In genomic region chr17:17820457-17821158, GRCh38 we compare ENCODE assay signal across 11 cellular contexts. TPM values are rescaled to one million over a fixed set of nuclear protein-coding genes. Genes with fewer than 3 reads are reported as not detected.
DNase-seq lines count a peak whose midpoint lies in the region; ATAC-seq and TF ChIP-seq lines count a peak whose summit lies in the region.
"Had no signal": no experiment of that assay in that cellular context is flagged by ENCODE, and none has a peak within 500 bp of the region (broad histone marks: within the 10 kb centered on the region; RNA-seq: fewer than 3 reads in every experiment).

No MANE protein-coding gene starts in this region.

- H3K9me3 ChIP-seq in duodenal mucosa (ENCODE audit: control insufficient read depth in 1 of 2, low read length in 2 of 2) (no peaks in the 10 kb centered on the region), prostate gland (no peaks in the 10 kb centered on the region), ovary (no peaks in the 10 kb centered on the region)

- CTCF ChIA-PET in RWPE1 (lab: Yijun Ruan, JAX) = interaction anchor here (0.6 to 1.9 kb wide), 4 partner anchors 9 to 48 kb away, joined by 3 to 11 read pairs (median 5); no protein-coding TSS in a partner anchor

- H3K4me3 ChIP-seq in duodenal mucosa (ENCODE audit: low read depth in 1 of 2, low read length in 2 of 2) = peak overlapping the region; percentile 17 to 24
- peak overlapping the region in 1 of 2 donors; percentile 53 for H3K4me3 ChIP-seq in prostate gland
- no peak overlapping the region for H3K4me3 ChIP-seq in ovary

- 73% methylated on average over 7 of the region's 7 CpGs for WGBS in prostate gland
- WGBS in ovary, 3 donors = 92 to 95% (median 93%) methylated on average over 7 of the region's 7 CpGs

- H3K27ac ChIP-seq in RWPE1 = peak overlapping the region; percentile 97
- H3K27ac ChIP-seq in duodenal mucosa (ENCODE audit: low read depth, low read length) = no peak overlapping the region
- H3K27ac ChIP-seq in prostate gland = peak overlapping the region; percentile 90 to 94
- no peak overlapping the region for H3K27ac ChIP-seq in ovary

- peak overlapping the region; percentile 15 to 70 for H3K9ac ChIP-seq in duodenal mucosa (ENCODE audit: low read depth in 1 of 2, low read length in 2 of 2)

- no peak for TF ChIP-seq EP300 in ovary (IDR thresholded peaks at IDR 0.05)

- TF ChIP-seq CTCF in RWPE1 (conservative IDR thresholded peaks at IDR 0.05; ENCODE audit: low read depth) (no peak), prostate gland (IDR thresholded peaks at IDR 0.05) (no peak), ovary (IDR thresholded peaks at IDR 0.05) (no peak)

- H3K4me1 ChIP-seq in duodenal mucosa (ENCODE audit: control insufficient read depth in 1 of 2, insufficient read depth in 2 of 2, low read length in 2 of 2) (peaks cover 65 to 66% of the 10 kb centered on the region in 2 donors), prostate gland (replicated peaks) (peaks cover 65% of the 10 kb centered on the region), ovary (ENCODE audit: insufficient read depth) (peaks cover 34% of the 10 kb centered on the region)

- H3K36me3 ChIP-seq in duodenal mucosa (ENCODE audit: control insufficient read depth in 1 of 2, insufficient read depth in 2 of 2, low read length in 2 of 2) (peaks cover 15 to 43% of the 10 kb centered on the region in 2 donors), prostate gland (peaks cover 3 to 19% of the 10 kb centered on the region in 2 donors), ovary (no peaks in the 10 kb centered on the region)

- TF ChIP-seq POLR2A in GM19193 (IDR thresholded peaks at IDR 0.05; ENCODE audit: extremely low read depth, insufficient read depth, insufficient read length) (peak; percentile 19), prostate gland (IDR thresholded peaks at IDR 0.05) (no peak), ovary (IDR thresholded peaks at IDR 0.05) (no peak)

- no peaks in the 10 kb centered on the region for H3K27me3 ChIP-seq in duodenal mucosa (ENCODE audit: control insufficient read depth in 1 of 2, insufficient read depth in 2 of 2, low read length in 2 of 2)
- no peaks in the 10 kb centered on the region for H3K27me3 ChIP-seq in prostate gland (replicated peaks; ENCODE audit: insufficient read depth)
- H3K27me3 ChIP-seq in ovary = no peaks in the 10 kb centered on the region

- no peak for DNase-seq in RWPE1 (ENCODE audit: low spot score)
- DNase-seq in prostate gland (ENCODE audit: low spot score) = no peak
- DNase-seq in ovary = no peak
- DNase-seq in dedifferentiated amniotic fluid mesenchymal stem cell (ENCODE audit: extremely low spot score) = no peak
- no peak for DNase-seq in NCI-H345 (lab: John Stamatoyannopoulos, UW)
- DNase-seq: cerebellar nuclear complex, EL, NCI-H2029 had no signal

- intact Hi-C loops in prostate gland (cut with DNase I) (no loop called here), ovary (cut with DNase I) (no loop called here)

- POLR2A ChIA-PET in RWPE1 (lab: Yijun Ruan, JAX; ENCODE audit: low non-redundant PET) = interaction anchor here (0.6 to 1.5 kb wide), 8 partner anchors 16 to 269 kb away, joined by 3 to 10 read pairs (median 5); no protein-coding TSS in a partner anchor

- ATAC-seq in HG03439 (IDR thresholded peaks at IDR 0.05; ENCODE audit: unreplicated experiment) = no peak

RNA-seq across cellular contexts. Expression of gene SREBF1, which starts 16.2 kb away (rescaled TPM):
- 100 to 1,000 TPM; 134 to 299 TPM for total RNA-seq in prostate gland
- total RNA-seq in ovary = 100 to 1,000 TPM in 3 of 7 donors, 10 to 100 TPM in 4; 30.3 to 190 (median 97.4) TPM
- 10 to 100 TPM; 24.3 to 44.3 TPM for polyA plus RNA-seq in ovary

Comparison
In these comparisons a context has a peak if more than half of its experiments do, and no peak if none do; other contexts are left out.
1. H3K27ac ChIP-seq: peak in RWPE1 (single experiment) and prostate gland (2 of 2); none in duodenal mucosa (single experiment) and ovary (0 of 2).